In the genomic region with DNA sequence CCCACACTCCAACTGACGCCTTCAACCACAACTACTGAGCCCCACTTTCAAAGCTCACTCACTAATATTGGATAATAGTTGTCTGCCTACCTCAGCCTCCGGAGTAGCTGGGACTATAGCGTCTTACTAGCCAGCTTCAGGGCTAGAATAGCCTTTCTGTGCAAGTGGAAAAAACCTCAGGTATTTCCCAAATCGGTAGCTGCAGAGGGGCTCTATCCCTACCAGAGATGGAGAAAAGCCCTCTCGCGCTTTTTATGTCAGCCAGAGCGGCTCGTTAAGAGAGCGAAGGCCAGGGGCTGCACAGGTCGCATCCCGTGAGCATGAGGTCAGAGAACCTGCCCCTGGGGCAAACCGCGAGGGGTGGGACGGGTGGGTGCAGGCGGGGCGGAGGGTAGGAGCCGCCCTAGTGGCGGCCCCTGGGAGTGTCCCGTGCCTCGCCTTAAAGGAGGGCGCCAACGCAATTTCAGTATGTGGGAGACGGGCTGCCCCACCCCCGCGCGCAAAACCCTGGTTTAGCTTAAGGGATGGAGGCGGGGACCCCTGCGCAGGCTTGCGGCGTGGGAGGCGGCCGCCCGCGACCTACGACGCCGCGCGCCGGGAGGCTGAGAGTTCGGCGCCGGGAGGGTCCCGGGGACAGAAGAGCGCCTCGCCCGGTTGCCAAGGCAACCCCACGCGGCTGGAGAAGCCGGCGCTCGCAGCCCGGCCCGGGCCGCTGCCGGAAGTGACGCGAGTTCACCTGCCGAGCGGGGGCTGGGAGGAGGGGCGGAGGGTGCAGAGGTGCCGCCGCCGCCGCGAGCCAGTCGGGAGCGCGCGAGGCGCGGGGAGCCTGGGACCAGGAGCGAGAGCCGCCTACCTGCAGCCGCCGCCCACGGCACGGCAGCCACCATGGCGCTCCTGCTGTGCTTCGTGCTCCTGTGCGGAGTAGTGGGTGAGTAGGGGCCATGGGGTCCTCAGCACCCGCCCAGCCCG, we compare ENCODE assay signal across 8 cellular contexts. TPM values are rescaled to one million over a fixed set of nuclear protein-coding genes. Genes with fewer than 3 reads are reported as not detected.
DNase-seq lines count a peak whose midpoint lies in the region; ATAC-seq and TF ChIP-seq lines count a peak whose summit lies in the region.

A gene (plus strand): TSS at position 799 of the 969 bp plus-strand sequence. CDS start 87 bp downstream, at position 886.

- H3K9me3 ChIP-seq in HEK293 (ENCODE audit: control insufficient read depth, insufficient read depth, low read depth, low read length) (no peaks in the 10 kb centered on the region), T-helper 17 cell (ENCODE audit: control insufficient read depth, low read length, poor library complexity, severe bottlenecking) (no peaks in the 10 kb centered on the region), skeletal muscle satellite cell (replicated peaks; ENCODE audit: low read length) (no peaks in the 10 kb centered on the region)

- ATAC-seq in T-helper 17 cell (peak; percentile 87), GM18870 (IDR thresholded peaks at IDR 0.05; ENCODE audit: unreplicated experiment) (no peak)

- H3K4me3 ChIP-seq in HEK293 (ENCODE audit: low read depth, low read length) (peak within 1 kb of the TSS; percentile 91), iPS-11a (ENCODE audit: low read depth, low read length) (peak within 1 kb of the TSS; percentile 96), skeletal muscle satellite cell (ENCODE audit: low read length) (peak within 1 kb of the TSS; percentile 64)

- H3K27ac Mint-ChIP-seq in T-helper 17 cell = peak within 1 kb of the TSS; percentile 72

- DNase-seq in ELF-1 (ENCODE audit: low read depth, low spot score) (peak; percentile 98), NCI-H1092 (lab: John Stamatoyannopoulos, UW) (peak; percentile 81), T-helper 17 cell (peak; percentile 59 to 75 (median 65)), astrocyte of the hippocampus (ENCODE audit: low read depth, low spot score) (peak; percentile 77)

- H3K36me3 Mint-ChIP-seq in T-helper 17 cell (ENCODE audit: low read depth) = no peaks in the 10 kb centered on the region

- peak; percentile 46; the same call in 1 of the 2 replicates for TF ChIP-seq CTCF in HEK293 (tag by site-specific recombination; IDR thresholded peaks at IDR 0.05)

- peaks cover 12% of the 10 kb centered on the region for H3K27me3 Mint-ChIP-seq in T-helper 17 cell

- peak within 1 kb of the TSS; percentile 90 for H3K4me3 Mint-ChIP-seq in T-helper 17 cell

- H3K4me1 Mint-ChIP-seq in T-helper 17 cell = peaks cover 18% of the 10 kb centered on the region

- peak within 1 kb of the TSS; percentile 79 for H3K4me2 ChIP-seq in skeletal muscle satellite cell (ENCODE audit: low read length)

- peak within 1 kb of the TSS; percentile 95 for H3K27ac ChIP-seq in HEK293 (ENCODE audit: extremely low read depth, low read depth, low read length)

- H3K36me3 ChIP-seq in HEK293 (ENCODE audit: control insufficient read depth in 2 of 2, insufficient read depth in 1 of 2, low read length in 2 of 2) = no peaks in the 10 kb centered on the region; a peak in 1 of 3 replicates
- H3K36me3 ChIP-seq in skeletal muscle satellite cell (ENCODE audit: insufficient read depth, low read length) = no peaks in the 10 kb centered on the region

- POLR2A ChIA-PET in HEK293 (lab: Yijun Ruan, JAX) = interaction anchor here (0.7 to 1.9 kb wide), 18 partner anchors 8 to 125 kb away, joined by 3 to 8 read pairs (median 4); no protein-coding TSS in a partner anchor

- H3K4me1 ChIP-seq in HEK293 (ENCODE audit: control insufficient read depth, insufficient read depth, low read length) (peaks cover 6% of the 10 kb centered on the region), skeletal muscle satellite cell (ENCODE audit: control insufficient read depth, insufficient read depth, low read length) (peaks cover 4% of the 10 kb centered on the region)

- CTCF ChIA-PET in HEK293 (lab: Yijun Ruan, JAX) = interaction anchor here (0.6 to 3.7 kb wide), 22 partner anchors 10 to 311 kb away, joined by 3 to 28 read pairs (median 4); no protein-coding TSS in a partner anchor

- H3K9ac ChIP-seq in skeletal muscle satellite cell (ENCODE audit: low read depth, low read length) = no peak within 1 kb of the TSS

- peaks cover 54% of the 10 kb centered on the region for H3K27me3 ChIP-seq in skeletal muscle satellite cell (ENCODE audit: control insufficient read depth, insufficient read depth, low read length)

TF ChIP-seq in HEK293, 187 proteins besides CTCF, POLR2A, EP300 and RAD21 (continues in another document):
- TF ChIP-seq ZNF324 (tag by site-specific recombination; IDR thresholded peaks at IDR 0.05) = peak; percentile 53; the same call in 1 of the 2 replicates
- no peak for TF ChIP-seq ZNF37A (tag by site-specific recombination; IDR thresholded peaks at IDR 0.05)
- peak; percentile 67 for TF ChIP-seq SP2 (tag by site-specific recombination; IDR thresholded peaks at IDR 0.05)
- TF ChIP-seq, protein P1, sequence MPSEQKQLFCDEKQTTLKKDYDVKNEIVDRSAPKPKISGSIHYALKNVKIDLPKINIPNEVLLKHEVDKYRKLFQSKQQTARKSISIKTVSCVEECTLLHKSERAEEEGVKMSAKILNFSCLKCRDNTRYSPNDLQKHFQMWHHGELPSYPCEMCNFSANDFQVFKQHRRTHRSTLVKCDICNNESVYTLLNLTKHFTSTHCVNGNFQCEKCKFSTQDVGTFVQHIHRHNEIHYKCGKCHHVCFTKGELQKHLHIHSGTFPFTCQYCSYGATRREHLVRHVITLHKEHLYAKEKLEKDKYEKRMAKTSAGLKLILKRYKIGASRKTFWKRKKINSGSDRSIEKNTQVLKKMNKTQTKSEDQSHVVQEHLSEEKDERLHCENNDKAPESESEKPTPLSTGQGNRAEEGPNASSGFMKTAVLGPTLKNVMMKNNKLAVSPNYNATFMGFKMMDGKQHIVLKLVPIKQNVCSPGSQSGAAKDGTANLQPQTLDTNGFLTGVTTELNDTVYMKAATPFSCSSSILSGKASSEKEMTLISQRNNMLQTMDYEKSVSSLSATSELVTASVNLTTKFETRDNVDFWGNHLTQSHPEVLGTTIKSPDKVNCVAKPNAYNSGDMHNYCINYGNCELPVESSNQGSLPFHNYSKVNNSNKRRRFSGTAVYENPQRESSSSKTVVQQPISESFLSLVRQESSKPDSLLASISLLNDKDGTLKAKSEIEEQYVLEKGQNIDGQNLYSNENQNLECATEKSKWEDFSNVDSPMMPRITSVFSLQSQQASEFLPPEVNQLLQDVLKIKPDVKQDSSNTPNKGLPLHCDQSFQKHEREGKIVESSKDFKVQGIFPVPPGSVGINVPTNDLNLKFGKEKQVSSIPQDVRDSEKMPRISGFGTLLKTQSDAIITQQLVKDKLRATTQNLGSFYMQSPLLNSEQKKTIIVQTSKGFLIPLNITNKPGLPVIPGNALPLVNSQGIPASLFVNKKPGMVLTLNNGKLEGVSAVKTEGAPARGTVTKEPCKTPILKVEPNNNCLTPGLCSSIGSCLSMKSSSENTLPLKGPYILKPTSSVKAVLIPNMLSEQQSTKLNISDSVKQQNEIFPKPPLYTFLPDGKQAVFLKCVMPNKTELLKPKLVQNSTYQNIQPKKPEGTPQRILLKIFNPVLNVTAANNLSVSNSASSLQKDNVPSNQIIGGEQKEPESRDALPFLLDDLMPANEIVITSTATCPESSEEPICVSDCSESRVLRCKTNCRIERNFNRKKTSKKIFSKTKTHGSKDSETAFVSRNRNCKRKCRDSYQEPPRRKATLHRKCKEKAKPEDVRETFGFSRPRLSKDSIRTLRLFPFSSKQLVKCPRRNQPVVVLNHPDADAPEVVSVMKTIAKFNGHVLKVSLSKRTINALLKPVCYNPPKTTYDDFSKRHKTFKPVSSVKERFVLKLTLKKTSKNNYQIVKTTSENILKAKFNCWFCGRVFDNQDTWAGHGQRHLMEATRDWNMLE (tag by site-specific recombination; conservative IDR thresholded peaks at IDR 0.05; ENCODE audit: low read depth) = no peak
- TF ChIP-seq ZNF571 (tag by site-specific recombination; IDR thresholded peaks at IDR 0.05) = no peak
- TF ChIP-seq, protein P2, sequence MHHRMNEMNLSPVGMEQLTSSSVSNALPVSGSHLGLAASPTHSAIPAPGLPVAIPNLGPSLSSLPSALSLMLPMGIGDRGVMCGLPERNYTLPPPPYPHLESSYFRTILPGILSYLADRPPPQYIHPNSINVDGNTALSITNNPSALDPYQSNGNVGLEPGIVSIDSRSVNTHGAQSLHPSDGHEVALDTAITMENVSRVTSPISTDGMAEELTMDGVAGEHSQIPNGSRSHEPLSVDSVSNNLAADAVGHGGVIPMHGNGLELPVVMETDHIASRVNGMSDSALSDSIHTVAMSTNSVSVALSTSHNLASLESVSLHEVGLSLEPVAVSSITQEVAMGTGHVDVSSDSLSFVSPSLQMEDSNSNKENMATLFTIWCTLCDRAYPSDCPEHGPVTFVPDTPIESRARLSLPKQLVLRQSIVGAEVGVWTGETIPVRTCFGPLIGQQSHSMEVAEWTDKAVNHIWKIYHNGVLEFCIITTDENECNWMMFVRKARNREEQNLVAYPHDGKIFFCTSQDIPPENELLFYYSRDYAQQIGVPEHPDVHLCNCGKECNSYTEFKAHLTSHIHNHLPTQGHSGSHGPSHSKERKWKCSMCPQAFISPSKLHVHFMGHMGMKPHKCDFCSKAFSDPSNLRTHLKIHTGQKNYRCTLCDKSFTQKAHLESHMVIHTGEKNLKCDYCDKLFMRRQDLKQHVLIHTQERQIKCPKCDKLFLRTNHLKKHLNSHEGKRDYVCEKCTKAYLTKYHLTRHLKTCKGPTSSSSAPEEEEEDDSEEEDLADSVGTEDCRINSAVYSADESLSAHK (tag by site-specific recombination; IDR thresholded peaks at IDR 0.05) = no peak
- no peak for TF ChIP-seq ZNF311 (tag by site-specific recombination; IDR thresholded peaks at IDR 0.05; ENCODE audit: borderline replicate concordance)
- no peak for TF ChIP-seq ZNF335 (tag by site-specific recombination; conservative IDR thresholded peaks at IDR 0.05)
- TF ChIP-seq ZNF843 (tag by site-specific recombination; IDR thresholded peaks at IDR 0.05) = no peak
- TF ChIP-seq ZNF266 (tag by site-specific recombination; IDR thresholded peaks at IDR 0.05; ENCODE audit: low read depth) = no peak
- TF ChIP-seq KLF8 (tag by site-specific recombination; IDR thresholded peaks at IDR 0.05) = peak; percentile 89; the same call in 1 of the 2 replicates
- peak; percentile 94 for TF ChIP-seq EGR2 (tag by site-specific recombination; IDR thresholded peaks at IDR 0.05; ENCODE audit: low read depth)
- peak; percentile 94; the same call in 1 of the 2 replicates for TF ChIP-seq ZNF561 (tag by site-specific recombination; IDR thresholded peaks at IDR 0.05; ENCODE audit: borderline replicate concordance)
- no peak for TF ChIP-seq ZNF560 (tag by site-specific recombination; IDR thresholded peaks at IDR 0.05; ENCODE audit: borderline replicate concordance)
- TF ChIP-seq ZBTB8A (tag by site-specific recombination; IDR thresholded peaks at IDR 0.05) = 0 out of 2 replicates have a peak, but pooled peaks have one; percentile 25
- no peak for TF ChIP-seq BCL11A (tag by site-specific recombination; IDR thresholded peaks at IDR 0.05; ENCODE audit: low read depth)
- no peak for TF ChIP-seq ZNF354C (tag by site-specific recombination; IDR thresholded peaks at IDR 0.05; ENCODE audit: borderline replicate concordance, low read depth)

RNA-seq across cellular contexts. Expression of the gene that starts here (rescaled TPM):
- 1 to 10 TPM in 1 of 2 donors, under 1 TPM in 1; 0.62 to 1.9 TPM for total RNA-seq in T-helper 17 cell
- total RNA-seq in skeletal muscle satellite cell (2012; rRNA removed) = under 0.01 TPM in 1 of 2 replicates, not detected in the other
